24 cellular contexts compared by ENCODE assay signal in genomic region chr7:54968018-54968417, GRCh38. TPM values are rescaled to one million over a fixed set of nuclear protein-coding genes. Genes with fewer than 3 reads are reported as not detected.
"Had no signal": no experiment of that assay in that cellular context is flagged by ENCODE, and none has a peak within 500 bp of the region (broad histone marks: within the 10 kb centered on the region; RNA-seq: fewer than 3 reads in every experiment).

No MANE protein-coding gene starts in this region.

- H3K4me1 ChIP-seq: transverse colon had no signal

- H3K27ac Mint-ChIP-seq: activated CD4-positive, alpha-beta memory T cell treated with anti-CD3 and anti-CD28 coated beads for 36 hours; activated CD4-positive, alpha-beta T cell treated with anti-CD3 and anti-CD28 coated beads for 36 hours; activated naive CD8-positive, alpha-beta T cell treated with anti-CD3 and anti-CD28 coated beads, Interleukin-2, amount 10 ng/mL, durations not matched to agents 7 days and 5 days; activated T-helper 1 cell treated with anti-CD3 and anti-CD28 coated beads, Interleukin-12 subunit alpha, Interleukin-12 subunit beta, Interleukin-2, Interleukin-4 antibody, amounts not matched to agents 30 ng/mL and 10 ng/mL and 1 ng/mL, durations not matched to agents 14 hours and 24 hours and 36 hours; effector memory CD8-positive, alpha-beta T cell; progenitor cell of endocrine pancreas had no signal

- H3K36me3 Mint-ChIP-seq: activated CD4-positive, alpha-beta memory T cell treated with anti-CD3 and anti-CD28 coated beads for 36 hours; activated naive CD8-positive, alpha-beta T cell treated with anti-CD3 and anti-CD28 coated beads, Interleukin-2, amount 10 ng/mL, durations not matched to agents 7 days and 5 days had no signal

- DNase-seq: activated CD4-positive, alpha-beta memory T cell treated with anti-CD3 and anti-CD28 coated beads for 36 hours; activated CD4-positive, alpha-beta T cell treated with anti-CD3 and anti-CD28 coated beads for 36 hours; activated gamma-delta T cell treated with Interleukin-2 at 50 U/mL for 16 hours; activated naive CD8-positive, alpha-beta T cell treated with anti-CD3 and anti-CD28 coated beads, Interleukin-2, amount 10 ng/mL, durations not matched to agents 7 days and 5 days; activated T-cell treated with anti-CD3 and anti-CD28 coated beads for 4 hours; amygdala; caudate nucleus; effector memory CD8-positive, alpha-beta T cell; foreskin melanocyte; glutamatergic neuron; hypothalamus; mucosa of descending colon; naive B cell; stimulated activated CD4-positive, alpha-beta T cell treated with anti-CD3 and anti-CD28 coated beads, Interleukin-2, amount 100 ng/mL, for 24 hours; stimulated activated naive CD8-positive, alpha-beta T cell treated with anti-CD3 and anti-CD28 coated beads, Interleukin-15, Interleukin-2, amounts not matched to agents 100 U/mL and 50 U/mL, for 24 hours; substantia nigra; transverse colon had no signal

- H3K27ac ChIP-seq: transverse colon had no signal

- H3K36me3 ChIP-seq: transverse colon had no signal

- H3K4me3 Mint-ChIP-seq: activated CD4-positive, alpha-beta memory T cell treated with anti-CD3 and anti-CD28 coated beads for 36 hours; activated CD4-positive, alpha-beta T cell treated with anti-CD3 and anti-CD28 coated beads for 36 hours; activated naive CD8-positive, alpha-beta T cell treated with anti-CD3 and anti-CD28 coated beads, Interleukin-2, amount 10 ng/mL, durations not matched to agents 7 days and 5 days; activated T-helper 1 cell treated with anti-CD3 and anti-CD28 coated beads, Interleukin-12 subunit alpha, Interleukin-12 subunit beta, Interleukin-2, Interleukin-4 antibody, amounts not matched to agents 30 ng/mL and 10 ng/mL and 1 ng/mL, durations not matched to agents 14 hours and 24 hours and 36 hours; effector memory CD8-positive, alpha-beta T cell; naive B cell; neural crest cell had no signal

- ATAC-seq: activated CD4-positive, alpha-beta T cell treated with anti-CD3 and anti-CD28 coated beads for 36 hours; effector memory CD8-positive, alpha-beta T cell; left lobe of liver; mucosa of descending colon; stimulated activated naive CD8-positive, alpha-beta T cell treated with anti-CD3 and anti-CD28 coated beads, Interleukin-15, Interleukin-2, amounts not matched to agents 100 U/mL and 50 U/mL, for 24 hours had no signal

- FAIRE-seq: TTC549 had no signal

- H3K9me3 ChIP-seq: body of pancreas, mucosa of descending colon had no signal

- H3K9me3 Mint-ChIP-seq: activated T-helper 1 cell treated with anti-CD3 and anti-CD28 coated beads, Interleukin-12 subunit alpha, Interleukin-12 subunit beta, Interleukin-2, Interleukin-4 antibody, amounts not matched to agents 30 ng/mL and 10 ng/mL and 1 ng/mL, durations not matched to agents 14 hours and 24 hours and 36 hours had no signal

- H3K27me3 ChIP-seq: body of pancreas, transverse colon had no signal

- H3K4me1 Mint-ChIP-seq: activated CD4-positive, alpha-beta T cell treated with anti-CD3 and anti-CD28 coated beads for 36 hours; activated naive CD8-positive, alpha-beta T cell treated with anti-CD3 and anti-CD28 coated beads, Interleukin-2, amount 10 ng/mL, durations not matched to agents 7 days and 5 days; naive B cell; neural crest cell had no signal

- H3K4me3 ChIP-seq: body of pancreas, mucosa of descending colon, transverse colon had no signal

- H3K27me3 Mint-ChIP-seq: activated naive CD8-positive, alpha-beta T cell treated with anti-CD3 and anti-CD28 coated beads, Interleukin-2, amount 10 ng/mL, durations not matched to agents 7 days and 5 days; naive B cell; progenitor cell of endocrine pancreas had no signal

RNA-seq across cellular contexts. Expression of gene EGFR, which starts 50.8 kb away (rescaled TPM):
- total RNA-seq: activated CD4-positive, alpha-beta memory T cell treated with anti-CD3 and anti-CD28 coated beads for 36 hours; activated naive CD8-positive, alpha-beta T cell treated with anti-CD3 and anti-CD28 coated beads, Interleukin-2, amount 10 ng/mL, durations not matched to agents 7 days and 5 days; T-helper 2 cell treated with Interferon-gamma antibody and Interleukin-4, amounts not matched to agents 100 ng/mL and 5 ng/mL, for 36 hours had no signal
